Comparison of ENCODE assay signal across 8 cellular contexts in the genomic region with DNA sequence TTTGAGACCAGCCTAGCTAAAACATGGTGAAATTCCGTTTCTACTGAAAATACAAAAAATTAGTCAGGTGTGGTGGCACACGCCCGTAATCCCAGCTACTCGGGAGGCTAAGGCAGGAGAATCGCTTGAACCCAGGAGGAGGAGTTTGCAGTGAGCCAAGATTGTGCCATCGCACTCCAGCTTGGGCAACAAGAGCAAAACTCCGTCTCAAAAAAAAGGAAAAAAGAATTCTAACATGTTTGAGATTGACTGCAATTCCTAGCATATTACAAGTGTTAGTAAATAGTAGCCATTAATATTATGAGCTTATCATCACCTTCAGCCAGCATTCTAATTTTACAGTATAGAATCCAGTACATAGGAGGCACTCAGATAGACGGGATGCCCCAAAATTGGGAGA. TPM values are rescaled to one million over a fixed set of nuclear protein-coding genes. Genes with fewer than 3 reads are reported as not detected.
A peak's percentile ranks its signal among the peaks of the same experiment; 100 is the strongest.
DNase-seq lines count a peak whose midpoint lies in the region; ATAC-seq, FAIRE-seq and TF ChIP-seq lines count a peak whose summit lies in the region.
"Not testable (repeated sequence)": the region's sequence is repeated elsewhere in the genome, so short reads cannot be mapped to it uniquely, and the experiment has no call there.

No MANE protein-coding gene starts in this region.

- not testable (repeated sequence) for H3K36me3 Mint-ChIP-seq in CD8-positive, alpha-beta T cell

- ATAC-seq in CD8-positive, alpha-beta T cell; thoracic aorta (ENCODE audit: insufficient number of reproducible peaks, low FRiP score, low read depth): not testable (repeated sequence)

- not testable (repeated sequence) for H3K4me3 ChIP-seq in ACC112 (ENCODE audit: low read depth, low read length); CD8-positive, alpha-beta T cell (ENCODE audit: low read depth, low read length); ascending aorta; esophagus muscularis mucosa; keratinocyte (ENCODE audit: control insufficient read depth in 2 of 3, extremely low read depth in 1 of 3, insufficient read depth in 2 of 3, low read depth in 1 of 3, low read length in 3 of 3); sigmoid colon; thoracic aorta

- not testable (repeated sequence) for H3K9me3 Mint-ChIP-seq in CD8-positive, alpha-beta T cell

- not testable (repeated sequence) for H3K36me3 ChIP-seq in ACC112 (ENCODE audit: insufficient read depth, low read length); CD8-positive, alpha-beta T cell (ENCODE audit: insufficient read depth, low read length); ascending aorta; esophagus muscularis mucosa; keratinocyte (ENCODE audit: control insufficient read depth in 2 of 2, extremely low read depth in 1 of 2, insufficient read depth in 2 of 2, low read length in 2 of 2); sigmoid colon; thoracic aorta

- not testable (repeated sequence) for H2AFZ ChIP-seq in ACC112 (ENCODE audit: low read length, unreplicated experiment); keratinocyte (ENCODE audit: control insufficient read depth, low read length)

- H3K4me2 ChIP-seq in keratinocyte (ENCODE audit: control insufficient read depth, extremely low read depth, insufficient read depth, low read depth, low read length), result not testable (repeated sequence)

- TF ChIP-seq CTCF in CD8-positive, alpha-beta T cell (IDR thresholded peaks at IDR 0.05); RWPE1 (conservative IDR thresholded peaks at IDR 0.05; ENCODE audit: low read depth); ascending aorta (IDR thresholded peaks at IDR 0.05); esophagus muscularis mucosa (IDR thresholded peaks at IDR 0.05); keratinocyte (optimal IDR thresholded peaks at IDR 0.05 in 1 of 3, IDR thresholded peaks at IDR 0.05 in 1 of 3, conservative IDR thresholded peaks at IDR 0.05 in 1 of 3; ENCODE audit: extremely low read depth in 1 of 3, insufficient read depth in 2 of 3, low read length in 3 of 3); sigmoid colon (IDR thresholded peaks at IDR 0.05); thoracic aorta (IDR thresholded peaks at IDR 0.05): not testable (repeated sequence)

- 91% methylated on average over 8 of the region's 8 CpGs for WGBS in esophagus muscularis mucosa
- WGBS in sigmoid colon, 2 donors, result 92 to 93% methylated on average over 8 of the region's 8 CpGs

- peaks cover 74% of the 10 kb centered on the region for H3K4me1 Mint-ChIP-seq in CD8-positive, alpha-beta T cell (ENCODE audit: low read depth)

- peaks cover 74% of the 10 kb centered on the region for H3K79me2 ChIP-seq in ACC112 (ENCODE audit: control insufficient read depth, insufficient read depth, low read length, unreplicated experiment)
- peaks cover 54% of the 10 kb centered on the region for H3K79me2 ChIP-seq in keratinocyte (ENCODE audit: control insufficient read depth, insufficient read depth, low read length)

- H3K4me1 ChIP-seq in ACC112 (ENCODE audit: control insufficient read depth, insufficient read depth, low read length, unreplicated experiment) (peaks cover 92% of the 10 kb centered on the region), ascending aorta (peaks cover 26 to 69% of the 10 kb centered on the region in 2 donors), esophagus muscularis mucosa (peaks cover 79 to 90% (median 87%) of the 10 kb centered on the region in 4 donors), keratinocyte (ENCODE audit: control insufficient read depth, extremely low read depth, insufficient read depth, low read length) (peaks cover 95% of the 10 kb centered on the region), sigmoid colon (peaks cover 0 to 76% (median 65%) of the 10 kb centered on the region in 4 donors), thoracic aorta (ENCODE audit: control insufficient read depth in 1 of 2, low read depth in 2 of 2) (peaks cover 54 to 87% of the 10 kb centered on the region in 2 donors)
- H3K4me1 ChIP-seq in CD8-positive, alpha-beta T cell (ENCODE audit: insufficient read depth, low read length), result peaks cover 29% of the 10 kb centered on the region

- H4K20me1 ChIP-seq in keratinocyte (ENCODE audit: control insufficient read depth, extremely low read depth, insufficient read depth, low read length), result not testable (repeated sequence)

- H3K27me3 Mint-ChIP-seq in CD8-positive, alpha-beta T cell (ENCODE audit: low read depth), result not testable (repeated sequence)

- H3K27ac Mint-ChIP-seq in CD8-positive, alpha-beta T cell, result peak overlapping the region; percentile 6

- not testable (repeated sequence) for H3K4me3 Mint-ChIP-seq in CD8-positive, alpha-beta T cell

- H3K9me1 ChIP-seq in keratinocyte (ENCODE audit: control insufficient read depth, extremely low read depth, insufficient read depth, low read length), result not testable (repeated sequence)

- dilution Hi-C loops in keratinocyte (cut with MboI; ENCODE audit: extremely low pct_ligation_motif_present, low sequenced_read_pairs), result not testable (repeated sequence)

- FAIRE-seq in keratinocyte (lab: Jason Lieb, UNC), result not testable (repeated sequence)

- H3K9me3 ChIP-seq in CD8-positive, alpha-beta T cell (ENCODE audit: low read length); ascending aorta; esophagus muscularis mucosa; keratinocyte (ENCODE audit: control insufficient read depth, low read depth, low read length); sigmoid colon; thoracic aorta: not testable (repeated sequence)

- not testable (repeated sequence) for H3K27me3 ChIP-seq in ACC112 (ENCODE audit: insufficient read depth, low read length); CD8-positive, alpha-beta T cell (ENCODE audit: insufficient read depth, low read length); ascending aorta; esophagus muscularis mucosa; keratinocyte (ENCODE audit: control insufficient read depth, extremely low read depth, insufficient read depth, low read length); sigmoid colon; thoracic aorta (replicated peaks; ENCODE audit: insufficient read depth)

- CTCF ChIA-PET in CD8-positive, alpha-beta T cell (lab: Charles Lee), result interaction anchor here (1.0 to 2.1 kb wide), 3 partner anchors 11 to 176 kb away, joined by 3 to 10 read pairs (median 3); no protein-coding TSS in a partner anchor
- CTCF ChIA-PET in RWPE1 (lab: Yijun Ruan, JAX), result interaction anchor here (0.6 kb wide), 1 partner anchor 177 kb away, joined by 3 read pairs; no protein-coding TSS in a partner anchor

- POLR2A ChIA-PET in CD8-positive, alpha-beta T cell (lab: Charles Lee), result interaction anchor here (0.9 kb wide), 1 partner anchor 10 kb away, joined by 3 read pairs; no protein-coding TSS in a partner anchor
- POLR2A ChIA-PET in RWPE1 (lab: Yijun Ruan, JAX; ENCODE audit: low non-redundant PET), result not testable (repeated sequence)

- intact Hi-C loops in CD8-positive, alpha-beta T cell (cut with DNase I, micrococcal nuclease), result loop anchor here (2.0 to 10.0 kb wide), 4 partner anchors 28 to 132 kb away; a partner anchor contains a TSS
- intact Hi-C loops in ascending aorta (cut with DNase I); esophagus muscularis mucosa (cut with DNase I); sigmoid colon (cut with DNase I): not testable (repeated sequence)

- not testable (repeated sequence) for TF ChIP-seq POLR2A in esophagus muscularis mucosa (IDR thresholded peaks at IDR 0.05; ENCODE audit: low read depth); sigmoid colon (IDR thresholded peaks at IDR 0.05)

- not testable (repeated sequence) for TF ChIP-seq EP300 in esophagus muscularis mucosa (IDR thresholded peaks at IDR 0.05); sigmoid colon (IDR thresholded peaks at IDR 0.05)

- not testable (repeated sequence) for H3K9ac ChIP-seq in keratinocyte (ENCODE audit: control insufficient read depth, extremely low read depth, insufficient read depth, low read length)

- not testable (repeated sequence) for DNase-seq in CD8-positive, alpha-beta T cell; RWPE1 (ENCODE audit: low spot score); ascending aorta (ENCODE audit: low spot score in 2 of 2); esophagus muscularis mucosa (ENCODE audit: extremely low spot score); keratinocyte (ENCODE audit: low read depth, low spot score); sigmoid colon; thoracic aorta (ENCODE audit: low spot score)

- peak overlapping the region; percentile 100 for H3K27ac ChIP-seq in ACC112 (ENCODE audit: low read depth, low read length)
- not testable (repeated sequence) for H3K27ac ChIP-seq in CD8-positive, alpha-beta T cell (ENCODE audit: low read depth, low read length)
- H3K27ac ChIP-seq in RWPE1, result peak overlapping the region; percentile 54
- peak overlapping the region; percentile 86 to 87 for H3K27ac ChIP-seq in ascending aorta
- H3K27ac ChIP-seq in esophagus muscularis mucosa (replicated peaks in 1 of 4), result peak overlapping the region; percentile 81 to 90 (median 85)
- peak overlapping the region; percentile 42 for H3K27ac ChIP-seq in keratinocyte (ENCODE audit: control insufficient read depth, insufficient read depth, low read length)
- peak overlapping the region in 3 of 4 donors; percentile 81 to 82 (median 82) for H3K27ac ChIP-seq in sigmoid colon
- H3K27ac ChIP-seq in thoracic aorta, result peak overlapping the region; percentile 70

RNA-seq across cellular contexts. Expression of a gene that starts 57.9 kb away (rescaled TPM):
- total RNA-seq in CD8-positive, alpha-beta T cell, result 10 to 100 TPM; 25.4 to 29.0 TPM
- total RNA-seq in ascending aorta (89.3 TPM), esophagus muscularis mucosa (10 to 100 TPM; 21.2 to 32.3 (median 24.2) TPM), sigmoid colon (10 to 100 TPM; 17.8 to 28.2 (median 18.4) TPM), thoracic aorta (10 to 100 TPM; 47.9 to 78.5 TPM)
- polyA plus RNA-seq in keratinocyte (30.6 to 52.9 TPM (median 33.7 TPM) in 3 replicates), sigmoid colon (10 to 100 TPM; 12.5 to 23.2 (median 13.8) TPM)
- 8.1 TPM for polyA plus RNA-seq in keratinocyte (2011; ENCODE audit: low read depth)
- polyA plus RNA-seq in keratinocyte (2011; cell fraction: cytosol; rRNA removed), result 23.9 and 26.7 TPM in 2 replicates
- polyA plus RNA-seq in keratinocyte (2011; cell fraction: nucleus; rRNA removed), result 74.9 and 76.8 TPM in 2 replicates
- 26.5 and 44.9 TPM in 2 replicates for polyA plus RNA-seq in keratinocyte (2012; ENCODE audit: low replicate concordance)
- 45.4 to 160 TPM (median 47.7 TPM) in 3 replicates for polyA minus RNA-seq in keratinocyte
- polyA minus RNA-seq in keratinocyte (2011; cell fraction: cytosol; rRNA and poly(A)+ RNA removed), result 23.8 TPM
- polyA minus RNA-seq in keratinocyte (2011; cell fraction: nucleus; rRNA and poly(A)+ RNA removed), result 30.5 and 55.1 TPM in 2 replicates
